25 cellular contexts compared by ENCODE assay signal in the genomic region with DNA sequence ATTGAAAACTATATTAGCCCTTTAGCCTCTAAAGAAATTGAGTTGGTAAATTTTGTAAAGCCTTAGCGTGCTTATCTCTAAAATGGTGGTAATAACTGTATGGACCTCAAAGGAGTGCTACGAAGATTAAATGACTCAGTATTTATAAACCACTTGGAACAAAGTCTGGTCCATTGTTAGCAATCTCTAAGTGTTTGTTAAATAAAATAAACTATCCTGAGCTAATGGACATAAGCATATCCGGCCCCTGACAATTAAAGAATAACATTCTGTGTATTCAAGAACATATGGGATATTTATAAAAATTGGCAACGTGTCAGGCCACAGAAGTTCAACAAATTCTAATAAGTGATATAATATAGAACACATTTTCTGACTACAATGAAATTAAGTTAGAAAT.
DNase-seq lines count a peak whose midpoint lies in the region; ATAC-seq and TF ChIP-seq lines count a peak whose summit lies in the region.
"Had no signal": no experiment of that assay in that cellular context is flagged by ENCODE, and none has a peak within 500 bp of the region (broad histone marks: within the 10 kb centered on the region; RNA-seq: fewer than 3 reads in every experiment).

No MANE protein-coding gene starts in this region.

- H3K4me3 ChIP-seq in astrocyte of the spinal cord (ENCODE audit: low read depth, low read length): no peak overlapping the region
- H3K4me3 ChIP-seq: coronary artery, psoas muscle, thoracic aorta had no signal

- ATAC-seq in GM19455 (IDR thresholded peaks at IDR 0.05; ENCODE audit: unreplicated experiment): no peak
- ATAC-seq in GM18870 (IDR thresholded peaks at IDR 0.05; ENCODE audit: unreplicated experiment): no peak
- ATAC-seq: activated CD4-positive, CD25-positive, alpha-beta regulatory T cell treated with anti-CD3 and anti-CD28 coated beads, Interleukin-2, amount 50 U/mL, for 24 hours; esophagus mucosa; left lobe of liver; psoas muscle; stimulated activated naive CD8-positive, alpha-beta T cell treated with anti-CD3 and anti-CD28 coated beads, Interleukin-15, Interleukin-2, amounts not matched to agents 100 U/mL and 50 U/mL, for 24 hours had no signal

- in situ Hi-C loops in astrocyte of the spinal cord (cut with HindIII; ENCODE audit: low sequenced_read_pairs): loop anchor here (10.0 kb wide), 1 partner anchor 80 kb away; no protein-coding TSS in a partner anchor

- no peak for TF ChIP-seq CTCF in astrocyte of the spinal cord (IDR thresholded peaks at IDR 0.05; ENCODE audit: low read depth, low read length)

- DNase-seq in EH (ENCODE audit: low read depth): peak; percentile 62
- DNase-seq in M059J (ENCODE audit: low read depth): peak; percentile 43
- DNase-seq in astrocyte of the spinal cord (ENCODE audit: low read depth, low spot score): peak; percentile 35
- DNase-seq in glomerular endothelial cell (ENCODE audit: extremely low read depth, low read depth, low spot score): peak; percentile 55
- DNase-seq in mucosa of gallbladder (ENCODE audit: low spot score): no peak
- no peak for DNase-seq in CD1c-positive myeloid dendritic cell (ENCODE audit: extremely low spot score)
- DNase-seq: activated CD8-positive, alpha-beta memory T cell treated with anti-CD3 and anti-CD28 coated beads, Interleukin-2, amount 50 U/mL, for 4 hours; activated naive CD4-positive, alpha-beta T cell treated with anti-CD3 and anti-CD28 coated beads, Interleukin-2, amount 10 ng/mL, durations not matched to agents 7 days and 5 days; amniotic stem cell; CD4-positive, alpha-beta memory T cell; GF-D8; H9; NCI-H187; NCI-H2171 treated with DMSO at 0.1 percent for 48 hours; NCI-H524; psoas muscle; SK-N-SH; stimulated activated naive CD8-positive, alpha-beta T cell treated with anti-CD3 and anti-CD28 coated beads, Interleukin-15, Interleukin-2, amounts not matched to agents 100 U/mL and 50 U/mL, for 24 hours had no signal

Comparison
In these comparisons a context has a peak if more than half of its experiments do, and no peak if none do; other contexts are left out.
1. DNase-seq: peak in EH (single experiment), M059J (single experiment), astrocyte of the spinal cord (single experiment) and glomerular endothelial cell (single experiment); none in mucosa of gallbladder (single experiment) and CD1c-positive myeloid dendritic cell (single experiment).